Comparison of ENCODE assay signal across 1 cellular context in genomic region chr2:176534798-176535479, GRCh38.
A peak's percentile ranks its signal among the peaks of the same experiment; 100 is the strongest.
TF ChIP-seq lines count a peak whose summit lies in the region.

No MANE protein-coding gene starts in this region.

TF ChIP-seq in HEK293, 187 proteins besides CTCF, POLR2A, EP300 and RAD21 (continued from another document and continues in another):
- TF ChIP-seq ZNF280C (tag by site-specific recombination; IDR thresholded peaks at IDR 0.05) = no peak
- no peak for TF ChIP-seq ZNF223 (tag by site-specific recombination; IDR thresholded peaks at IDR 0.05)
- TF ChIP-seq ZNF548 (tag by site-specific recombination; IDR thresholded peaks at IDR 0.05) = no peak
- no peak for TF ChIP-seq ZNF274 (IDR thresholded peaks at IDR 0.05; ENCODE audit: low read length)
- TF ChIP-seq ZNF274 (tag by site-specific recombination; IDR thresholded peaks at IDR 0.05; ENCODE audit: borderline replicate concordance) = no peak
- no peak for TF ChIP-seq ZNF169 (tag by site-specific recombination; IDR thresholded peaks at IDR 0.05)
- TF ChIP-seq ZNF626 (tag by site-specific recombination; IDR thresholded peaks at IDR 0.05) = no peak
- no peak for TF ChIP-seq ZNF121 (tag by site-specific recombination; IDR thresholded peaks at IDR 0.05)
- no peak for TF ChIP-seq ZNF510 (tag by site-specific recombination; IDR thresholded peaks at IDR 0.05; ENCODE audit: insufficient replicate concordance)
- TF ChIP-seq ZNF24 (tag by site-specific recombination; IDR thresholded peaks at IDR 0.05) = no peak
- TF ChIP-seq ZNF10 (tag by site-specific recombination; IDR thresholded peaks at IDR 0.05) = peak; percentile 28; the same call in 1 of the 2 replicates
- no peak for TF ChIP-seq ZNF677 (tag by site-specific recombination; IDR thresholded peaks at IDR 0.05)
- TF ChIP-seq ZNF513 (tag by site-specific recombination; IDR thresholded peaks at IDR 0.05) = no peak
- TF ChIP-seq ZNF785 (tag by site-specific recombination; IDR thresholded peaks at IDR 0.05) = no peak
- TF ChIP-seq ZNF335 (tag by site-specific recombination; conservative IDR thresholded peaks at IDR 0.05) = no peak; the same call in 1 of the 2 replicates
- TF ChIP-seq ZNF776 (tag by site-specific recombination; IDR thresholded peaks at IDR 0.05; ENCODE audit: borderline replicate concordance) = no peak
- no peak for TF ChIP-seq ZNF664 (tag by site-specific recombination; IDR thresholded peaks at IDR 0.05)
- no peak; the same call in 1 of the 2 replicates for TF ChIP-seq ZBTB6 (tag by site-specific recombination; IDR thresholded peaks at IDR 0.05)
- no peak for TF ChIP-seq REPIN1 (tag by site-specific recombination; IDR thresholded peaks at IDR 0.05; ENCODE audit: low read depth)
- no peak for TF ChIP-seq RBAK (tag by site-specific recombination; IDR thresholded peaks at IDR 0.05)
- TF ChIP-seq ZNF514 (tag by site-specific recombination; IDR thresholded peaks at IDR 0.05) = no peak
- no peak for TF ChIP-seq ZNF707 (tag by site-specific recombination; IDR thresholded peaks at IDR 0.05)
- TF ChIP-seq ZNF530 (tag by site-specific recombination; IDR thresholded peaks at IDR 0.05; ENCODE audit: low read depth) = no peak
- TF ChIP-seq BCL6B (tag by site-specific recombination; IDR thresholded peaks at IDR 0.05) = no peak
- TF ChIP-seq ZNF48 (tag by site-specific recombination; IDR thresholded peaks at IDR 0.05) = no peak
- no peak for TF ChIP-seq ZNF202 (tag by site-specific recombination; IDR thresholded peaks at IDR 0.05; ENCODE audit: borderline replicate concordance)
- TF ChIP-seq HOXA7 (CRISPR knock-in tag; IDR thresholded peaks at IDR 0.05; ENCODE audit: borderline replicate concordance) = no peak
- TF ChIP-seq ZNF16 (tag by site-specific recombination; IDR thresholded peaks at IDR 0.05; ENCODE audit: low read depth) = no peak
- TF ChIP-seq INSM2 (tag by site-specific recombination; IDR thresholded peaks at IDR 0.05) = no peak
- TF ChIP-seq ZNF791 (tag by site-specific recombination; IDR thresholded peaks at IDR 0.05) = no peak
- no peak for TF ChIP-seq ZFP41 (tag by site-specific recombination; IDR thresholded peaks at IDR 0.05; ENCODE audit: borderline replicate concordance)
- TF ChIP-seq ZNF37A (tag by site-specific recombination; IDR thresholded peaks at IDR 0.05) = no peak
- no peak for TF ChIP-seq ZNF768 (tag by site-specific recombination; IDR thresholded peaks at IDR 0.05)
- TF ChIP-seq ZBTB7A (tag by site-specific recombination; IDR thresholded peaks at IDR 0.05; ENCODE audit: low read depth) = no peak
- no peak for TF ChIP-seq ZNF426 (tag by site-specific recombination; IDR thresholded peaks at IDR 0.05)
- TF ChIP-seq ZNF473 (tag by site-specific recombination; IDR thresholded peaks at IDR 0.05) = no peak
- TF ChIP-seq ZXDB (tag by site-specific recombination; IDR thresholded peaks at IDR 0.05) = no peak
- TF ChIP-seq ZNF112 (tag by site-specific recombination; IDR thresholded peaks at IDR 0.05) = no peak
- TF ChIP-seq PRDM10 (tag by site-specific recombination; IDR thresholded peaks at IDR 0.05) = peak; percentile 51; the same call in 1 of the 2 replicates
- TF ChIP-seq MZF1 (tag by site-specific recombination; IDR thresholded peaks at IDR 0.05; ENCODE audit: borderline replicate concordance) = peak; percentile 21; the same call in 1 of the 2 replicates
- TF ChIP-seq ZNF423 (tag by site-specific recombination; IDR thresholded peaks at IDR 0.05) = no peak
- TF ChIP-seq ZNF701 (tag by site-specific recombination; IDR thresholded peaks at IDR 0.05) = no peak
- no peak for TF ChIP-seq ZNF23 (tag by site-specific recombination; IDR thresholded peaks at IDR 0.05; ENCODE audit: borderline replicate concordance)
- TF ChIP-seq ZNF585B (tag by site-specific recombination; IDR thresholded peaks at IDR 0.05) = no peak
- TF ChIP-seq ZBTB8A (tag by site-specific recombination; IDR thresholded peaks at IDR 0.05) = no peak
- 0 out of 2 replicates have a peak, but pooled peaks have one; percentile 20 for TF ChIP-seq ZBTB20 (tag by site-specific recombination; IDR thresholded peaks at IDR 0.05)
- no peak for TF ChIP-seq ZNF560 (tag by site-specific recombination; IDR thresholded peaks at IDR 0.05; ENCODE audit: borderline replicate concordance)
- peak; percentile 45; the same call in 1 of the 2 replicates for TF ChIP-seq HIC1 (tag by site-specific recombination; IDR thresholded peaks at IDR 0.05)
- TF ChIP-seq YY1 (tag by site-specific recombination; IDR thresholded peaks at IDR 0.05) = no peak
- TF ChIP-seq ZNF623 (tag by site-specific recombination; IDR thresholded peaks at IDR 0.05) = no peak
- TF ChIP-seq ZSCAN16 (tag by site-specific recombination; IDR thresholded peaks at IDR 0.05) = no peak
- TF ChIP-seq ZNF624 (tag by site-specific recombination; IDR thresholded peaks at IDR 0.05) = no peak
- TF ChIP-seq HOXC10 (CRISPR knock-in tag; IDR thresholded peaks at IDR 0.05) = no peak
- no peak for TF ChIP-seq ZNF174 (tag by site-specific recombination; IDR thresholded peaks at IDR 0.05)
- no peak for TF ChIP-seq ZNF544 (tag by site-specific recombination; IDR thresholded peaks at IDR 0.05)
- no peak for TF ChIP-seq ZBTB10 (tag by site-specific recombination; IDR thresholded peaks at IDR 0.05)
